In the genomic region with DNA sequence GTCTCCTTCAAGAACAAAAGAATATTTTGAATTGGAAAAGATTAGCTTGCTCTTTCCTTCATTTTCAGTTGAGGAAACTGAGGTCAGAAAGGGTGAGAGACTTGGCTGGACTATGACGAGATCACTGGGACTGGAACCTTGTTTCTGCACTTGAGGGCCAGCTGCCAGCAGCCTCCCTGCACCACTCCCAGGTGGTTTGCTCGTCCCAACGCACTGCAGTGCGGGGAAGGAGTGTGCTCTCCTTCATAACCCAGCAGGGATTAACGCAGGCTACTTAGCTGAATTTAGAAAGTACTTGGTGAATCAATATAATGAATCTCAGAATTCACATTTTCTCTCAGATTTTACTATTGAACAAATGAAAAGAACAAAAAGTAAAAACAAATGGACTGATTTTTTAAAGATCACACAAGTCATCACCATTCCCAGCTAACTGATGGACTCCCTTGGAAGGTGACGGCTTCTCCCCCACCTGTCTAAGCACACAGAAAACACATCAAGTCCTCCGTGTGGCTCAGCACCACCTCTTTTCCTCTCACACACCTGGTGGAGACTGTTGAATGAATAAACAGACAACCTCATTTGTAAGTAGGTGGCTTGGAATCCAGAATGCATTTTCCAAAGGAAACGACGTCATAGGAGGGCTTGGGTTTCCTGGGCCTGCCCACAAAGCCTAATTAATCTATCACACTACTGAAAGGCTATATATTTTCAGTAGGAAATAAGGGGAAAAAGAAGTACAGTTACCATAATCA, we compare ENCODE assay signal across 16 cellular contexts.
DNase-seq lines count a peak whose midpoint lies in the region; ATAC-seq, FAIRE-seq and TF ChIP-seq lines count a peak whose summit lies in the region.
"Had no signal": no experiment of that assay in that cellular context is flagged by ENCODE, and none has a peak within 500 bp of the region (broad histone marks: within the 10 kb centered on the region; RNA-seq: fewer than 3 reads in every experiment).

No MANE protein-coding gene starts in this region.

- H3K4me1 ChIP-seq in IMR-90 (ENCODE audit: control insufficient read depth, insufficient read depth, low read length) (no peaks in the 10 kb centered on the region; the same call in 1 of the 2 replicates), body of pancreas (peaks cover 53% of the 10 kb centered on the region), pancreas (peaks cover 26 to 50% (median 35%) of the 10 kb centered on the region in 3 donors)
- H3K4me1 ChIP-seq: sigmoid colon had no signal

- H3K36me3 ChIP-seq in IMR-90 (ENCODE audit: control insufficient read depth, insufficient read depth, low read length) (no peaks in the 10 kb centered on the region), body of pancreas (replicated peaks in 1 of 2; ENCODE audit: insufficient read depth in 1 of 2, low read depth in 2 of 2) (no peaks in the 10 kb centered on the region), pancreas (peaks cover 0 to 14% (median 0%) of the 10 kb centered on the region in 3 donors)
- H3K36me3 ChIP-seq: left lung, sigmoid colon had no signal

- dilution Hi-C loops in IMR-90 (cut with HindIII; ENCODE audit: low sequenced_read_pairs, unreplicated experiment) = no loop called here

- no peak for FAIRE-seq in pancreas (lab: Jason Lieb, UNC)
- FAIRE-seq: GM12878 had no signal

- no peak for DNase-seq in IMR-90
- DNase-seq in NCI-H2196 (lab: John Stamatoyannopoulos, UW; ENCODE audit: unreplicated experiment) = peak; percentile 82
- no peak for DNase-seq in body of pancreas
- no peak for DNase-seq in pancreas
- no peak for DNase-seq in erythroblast (lab: John Stamatoyannopoulos, UW)
- no peak for DNase-seq in cortex of kidney (lab: John Stamatoyannopoulos, UW)
- DNase-seq: activated CD8-positive, alpha-beta memory T cell treated with anti-CD3 and anti-CD28 coated beads, Interleukin-2, amount 50 U/mL, for 4 hours; activated naive CD4-positive, alpha-beta T cell treated with anti-CD3 and anti-CD28 coated beads for 36 hours; endodermal cell; left lung; naive thymus-derived CD4-positive, alpha-beta T cell; sigmoid colon; stimulated activated naive B cell treated with anti-CD40 and anti-IgM and Interleukin-4, amounts not matched to agents 10 μg/mL and 1 μg/mL and 100 μg/mL, for 72 hours had no signal

- H2BK5ac ChIP-seq in IMR-90 (ENCODE audit: low read depth, low read length, poor library complexity, severe bottlenecking) = no peak overlapping the region

- H3K27ac ChIP-seq in IMR-90 (ENCODE audit: insufficient read depth, low read length) (no peak overlapping the region; the same call in 1 of the 2 replicates), body of pancreas (peak overlapping the region; percentile 52 to 84 (median 76)), pancreas (peak overlapping the region in 3 of 4 donors; percentile 31 to 76 (median 35))
- H3K27ac ChIP-seq: left lung, sigmoid colon had no signal

- H4K8ac ChIP-seq in IMR-90 (ENCODE audit: low read depth in 2 of 2, low read length in 2 of 2) = peak overlapping the region in 1 of 2 experiments; percentile 60; a peak in 1 of 4 replicates

- no peaks in the 10 kb centered on the region; the same call in 1 of the 2 replicates for H3K9me1 ChIP-seq in IMR-90 (ENCODE audit: insufficient read depth, low read length)

- H2AK9ac ChIP-seq in IMR-90 (replicated peaks; ENCODE audit: low read depth, low read length, poor library complexity) = no peak overlapping the region

- TF ChIP-seq RAD21 in IMR-90 (IDR thresholded peaks at IDR 0.05; ENCODE audit: low read length) = no peak

- peak overlapping the region; percentile 41; the same call in 1 of the 2 replicates for H4K91ac ChIP-seq in IMR-90 (ENCODE audit: insufficient read depth, low read depth, low read length)

- intact Hi-C loops in IMR-90 (cut with micrococcal nuclease) = no loop called here
- intact Hi-C loops in body of pancreas (cut with DNase I) = no loop called here
- intact Hi-C loops in pancreas (cut with DNase I) = no loop called here

- H3K18ac ChIP-seq in IMR-90 (ENCODE audit: low read depth, low read length) = no peak overlapping the region

- no peak for ATAC-seq in IMR-90 (ENCODE audit: low read depth)
- no peak for ATAC-seq in body of pancreas
- ATAC-seq in pancreas = peak; percentile 38 to 57 (median 44)
- no peak for ATAC-seq in HG03196 (IDR thresholded peaks at IDR 0.05; ENCODE audit: unreplicated experiment)
- ATAC-seq in HG03135 (IDR thresholded peaks at IDR 0.05; ENCODE audit: unreplicated experiment) = no peak
- ATAC-seq: GM12878; left lung; naive thymus-derived CD4-positive, alpha-beta T cell; stimulated activated naive B cell treated with anti-CD40 and anti-IgM and Interleukin-4, amounts not matched to agents 10 μg/mL and 1 μg/mL and 100 μg/mL, for 72 hours had no signal

- no peaks in the 10 kb centered on the region for H3K79me1 ChIP-seq in IMR-90 (ENCODE audit: low read depth in 1 of 2, low read length in 2 of 2)

- CTCF ChIA-PET in IMR-90 (lab: Yijun Ruan, JAX) = no interaction called here

- peak overlapping the region; percentile 53 for H2AFZ ChIP-seq in IMR-90 (replicated peaks; ENCODE audit: low read length, poor library complexity)

- TF ChIP-seq CTCF in IMR-90 (conservative IDR thresholded peaks at IDR 0.05; ENCODE audit: low read depth, low read length) = no peak
- no peak for TF ChIP-seq CTCF in body of pancreas (IDR thresholded peaks at IDR 0.05)
- no peak for TF ChIP-seq CTCF in pancreas (IDR thresholded peaks at IDR 0.05)

- H3K9me3 ChIP-seq in IMR-90 (ENCODE audit: control insufficient read depth, insufficient read depth, low read length) (no peaks in the 10 kb centered on the region), body of pancreas (no peaks in the 10 kb centered on the region), pancreas (no peaks in the 10 kb centered on the region)
- H3K9me3 ChIP-seq: left lung, sigmoid colon had no signal

- H4K5ac ChIP-seq in IMR-90 (ENCODE audit: low read depth, low read length) = no peak overlapping the region

- H3K56ac ChIP-seq in IMR-90 (ENCODE audit: extremely low read depth, insufficient read depth, low read length) = no peak overlapping the region

- no CpG with 5 or more reads among the region's 9 CpGs for WGBS in IMR-90 (ENCODE audit: extremely low coverage in 2 of 2, insufficient read length in 1 of 2), 2 experiments
- 39 to 41% methylated on average over 9 of the region's 9 CpGs for WGBS in body of pancreas, 2 donors
- WGBS in pancreas, 2 donors = 31 to 32% methylated on average over 9 of the region's 9 CpGs

- no peak overlapping the region for H2BK15ac ChIP-seq in IMR-90 (ENCODE audit: low read depth, low read length)

- H3K27me3 ChIP-seq in IMR-90 (ENCODE audit: control insufficient read depth, insufficient read depth, low read length) (0 out of 2 replicates have a peak, but pooled peaks cover 1% of the 10 kb centered on the region), body of pancreas (no peaks in the 10 kb centered on the region), pancreas (no peaks in the 10 kb centered on the region)
- H3K27me3 ChIP-seq: left lung, sigmoid colon had no signal

- in situ Hi-C loops in IMR-90 (cut with MboI; ENCODE audit: low sequenced_read_pairs) = no loop called here

- POLR2A ChIA-PET in IMR-90 (lab: Charles Lee; ENCODE audit: unreplicated experiment) = no interaction called here

- H3K14ac ChIP-seq in IMR-90 (replicated peaks; ENCODE audit: low read depth, low read length) = no peak overlapping the region

- H3K4me3 ChIP-seq in IMR-90 (ENCODE audit: insufficient read depth, low read depth, low read length) (no peak overlapping the region), body of pancreas (no peak overlapping the region), pancreas (no peak overlapping the region)
- H3K4me3 ChIP-seq: GM12878, left lung, sigmoid colon had no signal

- H3K23ac ChIP-seq in IMR-90 (ENCODE audit: low read depth, low read length) = no peak overlapping the region

- BruUV-seq in IMR-90 (replicated peaks; lab: Mats Ljungman, UMichigan) = no TSS peak

- H3K4ac ChIP-seq in IMR-90 (ENCODE audit: low read depth, low read length) = no peak overlapping the region

- no peak overlapping the region for H3K9ac ChIP-seq in IMR-90 (ENCODE audit: low read depth, low read length)

- TF ChIP-seq POLR2A in IMR-90 (IDR thresholded peaks at IDR 0.05; ENCODE audit: low read depth, low read length) (no peak), body of pancreas (IDR thresholded peaks at IDR 0.05) (no peak), erythroblast (IDR thresholded peaks at IDR 0.05; ENCODE audit: low read length) (no peak)

- no peak overlapping the region for H2BK20ac ChIP-seq in IMR-90 (ENCODE audit: low read depth, low read length)

- H2BK120ac ChIP-seq in IMR-90 (ENCODE audit: low read depth, low read length) = no peak overlapping the region

- H2AK5ac ChIP-seq in IMR-90 (ENCODE audit: low read depth, low read length) = no peak overlapping the region

- H4K20me1 ChIP-seq in IMR-90 (ENCODE audit: insufficient read depth, low read length) = no peaks in the 10 kb centered on the region

- H3K4me2 ChIP-seq in IMR-90 (ENCODE audit: low read depth, low read length) = no peak overlapping the region

TF ChIP-seq in IMR-90, 13 proteins besides CTCF, POLR2A, EP300 and RAD21 (continues in another document):
- TF ChIP-seq, protein P1, sequence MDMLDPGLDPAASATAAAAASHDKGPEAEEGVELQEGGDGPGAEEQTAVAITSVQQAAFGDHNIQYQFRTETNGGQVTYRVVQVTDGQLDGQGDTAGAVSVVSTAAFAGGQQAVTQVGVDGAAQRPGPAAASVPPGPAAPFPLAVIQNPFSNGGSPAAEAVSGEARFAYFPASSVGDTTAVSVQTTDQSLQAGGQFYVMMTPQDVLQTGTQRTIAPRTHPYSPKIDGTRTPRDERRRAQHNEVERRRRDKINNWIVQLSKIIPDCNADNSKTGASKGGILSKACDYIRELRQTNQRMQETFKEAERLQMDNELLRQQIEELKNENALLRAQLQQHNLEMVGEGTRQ (IDR thresholded peaks at IDR 0.05; ENCODE audit: low read depth, low read length) = no peak
- no peak for TF ChIP-seq FOS (IDR thresholded peaks at IDR 0.05; ENCODE audit: low read depth, low read length)
- TF ChIP-seq RCOR1 (IDR thresholded peaks at IDR 0.05; ENCODE audit: insufficient replicate concordance, low read length) = no peak
- TF ChIP-seq RFX5 (IDR thresholded peaks at IDR 0.05; ENCODE audit: low read depth, low read length) = no peak
- TF ChIP-seq SMC3 (IDR thresholded peaks at IDR 0.05; ENCODE audit: low read depth, low read length) = no peak
- no peak for TF ChIP-seq MAFK (IDR thresholded peaks at IDR 0.05; ENCODE audit: low read depth, low read length)
- no peak for TF ChIP-seq MXI1 (IDR thresholded peaks at IDR 0.05; ENCODE audit: borderline replicate concordance, low read depth, low read length)
- no peak for TF ChIP-seq CEBPB (IDR thresholded peaks at IDR 0.05; ENCODE audit: low read depth, low read length)

Comparison
In these comparisons a context has a peak if more than half of its experiments do, and no peak if none do; other contexts are left out.
1. ATAC-seq: peak in pancreas (4 of 4); none in IMR-90 (single experiment), body of pancreas (single experiment), HG03196 (single experiment) and HG03135 (single experiment).